Comparison of ENCODE assay signal across 32 cellular contexts in genomic region chr2:150421252-150421651, GRCh38.
"Had no signal": no experiment of that assay in that cellular context is flagged by ENCODE, and none has a peak within 500 bp of the region (broad histone marks: within the 10 kb centered on the region; RNA-seq: fewer than 3 reads in every experiment).

No MANE protein-coding gene starts in this region.

- DNase-seq: activated CD4-positive, alpha-beta memory T cell treated with anti-CD3 and anti-CD28 coated beads, Interleukin-2, amount 10 ng/mL, durations not matched to agents 7 days and 5 days; activated CD4-positive, alpha-beta T cell treated with anti-CD3 and anti-CD28 coated beads for 1 hour; activated CD4-positive, alpha-beta T cell treated with anti-CD3 and anti-CD28 coated beads for 4 hours; activated CD4-positive, alpha-beta T cell treated with anti-CD3 and anti-CD28 coated beads, Interleukin-2, amount 10 ng/mL, durations not matched to agents 7 days and 5 days; activated CD4-positive, alpha-beta T cell treated with anti-CD3 and anti-CD28 coated beads, Interleukin-2, amount 50 U/mL, for 4 hours; activated CD4-positive, CD25-positive, alpha-beta regulatory T cell; activated CD8-positive, alpha-beta memory T cell treated with anti-CD3 and anti-CD28 coated beads, Interleukin-2, amount 50 U/mL, for 48 hours; activated gamma-delta T cell; activated naive CD4-positive, alpha-beta T cell; activated naive CD4-positive, alpha-beta T cell treated with anti-CD3 and anti-CD28 coated beads, Interleukin-2, amount 10 ng/mL, durations not matched to agents 7 days and 5 days; activated naive CD8-positive, alpha-beta T cell treated with anti-CD3 and anti-CD28 coated beads, Interleukin-2, amount 10 ng/mL, durations not matched to agents 7 days and 5 days; activated T-cell treated with anti-CD3 and anti-CD28 coated beads for 4 hours; activated T-cell treated with anti-CD3 and anti-CD28 coated beads, Interleukin-2, amount 50 U/mL, for 24 hours; activated T-cell treated with anti-CD3 and anti-CD28 coated beads, Interleukin-2, amount 50 U/mL, for 72 hours; central memory CD4-positive, alpha-beta T cell; cerebellar nuclear complex; cortex of kidney; dermis blood vessel endothelial cell; effector CD8-positive, alpha-beta T cell; foreskin fibroblast; glutamatergic neuron; heart left ventricle; T-helper 2 cell had no signal

- H3K4me3 Mint-ChIP-seq: activated CD4-positive, alpha-beta memory T cell treated with anti-CD3 and anti-CD28 coated beads, Interleukin-2, amount 10 ng/mL, durations not matched to agents 7 days and 5 days; activated CD4-positive, alpha-beta T cell treated with anti-CD3 and anti-CD28 coated beads, Interleukin-2, amount 10 ng/mL, durations not matched to agents 7 days and 5 days; activated naive CD4-positive, alpha-beta T cell treated with anti-CD3 and anti-CD28 coated beads, Interleukin-2, amount 10 ng/mL, durations not matched to agents 7 days and 5 days; activated naive CD8-positive, alpha-beta T cell treated with anti-CD3 and anti-CD28 coated beads, Interleukin-2, amount 10 ng/mL, durations not matched to agents 7 days and 5 days; activated T-cell treated with anti-CD3 and anti-CD28 coated beads, Interleukin-2, amount 50 U/mL, for 24 hours; activated T-cell treated with anti-CD3 and anti-CD28 coated beads, Interleukin-2, amount 50 U/mL, for 72 hours; brain had no signal

- H3K4me1 Mint-ChIP-seq: activated CD4-positive, alpha-beta memory T cell treated with anti-CD3 and anti-CD28 coated beads, Interleukin-2, amount 10 ng/mL, durations not matched to agents 7 days and 5 days; activated CD4-positive, alpha-beta T cell treated with anti-CD3 and anti-CD28 coated beads, Interleukin-2, amount 10 ng/mL, durations not matched to agents 7 days and 5 days; activated naive CD4-positive, alpha-beta T cell treated with anti-CD3 and anti-CD28 coated beads, Interleukin-2, amount 10 ng/mL, durations not matched to agents 7 days and 5 days; activated naive CD8-positive, alpha-beta T cell treated with anti-CD3 and anti-CD28 coated beads, Interleukin-2, amount 10 ng/mL, durations not matched to agents 7 days and 5 days had no signal

- H3K36me3 ChIP-seq: ascending aorta, breast epithelium, cardiac muscle cell, heart left ventricle had no signal

- H3K4me1 ChIP-seq: ascending aorta, breast epithelium, heart left ventricle had no signal

- H3K9me3 ChIP-seq: ascending aorta, breast epithelium, heart left ventricle had no signal

- H3K9me3 Mint-ChIP-seq: activated CD4-positive, alpha-beta memory T cell treated with anti-CD3 and anti-CD28 coated beads, Interleukin-2, amount 10 ng/mL, durations not matched to agents 7 days and 5 days; activated CD4-positive, alpha-beta T cell treated with anti-CD3 and anti-CD28 coated beads, Interleukin-2, amount 10 ng/mL, durations not matched to agents 7 days and 5 days; activated naive CD4-positive, alpha-beta T cell treated with anti-CD3 and anti-CD28 coated beads, Interleukin-2, amount 10 ng/mL, durations not matched to agents 7 days and 5 days had no signal

- ATAC-seq: activated naive CD4-positive, alpha-beta T cell treated with anti-CD3 and anti-CD28 coated beads, Interleukin-2, amount 50 U/mL, for 72 hours; activated T-cell treated with anti-CD3 and anti-CD28 coated beads, Interleukin-2, amount 50 U/mL, for 72 hours; heart left ventricle had no signal

- H3K36me3 Mint-ChIP-seq: activated naive CD4-positive, alpha-beta T cell treated with anti-CD3 and anti-CD28 coated beads, Interleukin-2, amount 10 ng/mL, durations not matched to agents 7 days and 5 days; activated naive CD4-positive, alpha-beta T cell treated with anti-CD3 and anti-CD28 coated beads, Interleukin-2, amount 50 U/mL, for 72 hours; activated naive CD8-positive, alpha-beta T cell treated with anti-CD3 and anti-CD28 coated beads, Interleukin-2, amount 10 ng/mL, durations not matched to agents 7 days and 5 days; brain had no signal

- H3K27ac Mint-ChIP-seq: activated CD4-positive, alpha-beta memory T cell treated with anti-CD3 and anti-CD28 coated beads, Interleukin-2, amount 10 ng/mL, durations not matched to agents 7 days and 5 days; activated CD4-positive, alpha-beta T cell treated with anti-CD3 and anti-CD28 coated beads, Interleukin-2, amount 10 ng/mL, durations not matched to agents 7 days and 5 days; activated naive CD4-positive, alpha-beta T cell treated with anti-CD3 and anti-CD28 coated beads, Interleukin-2, amount 10 ng/mL, durations not matched to agents 7 days and 5 days; activated naive CD4-positive, alpha-beta T cell treated with anti-CD3 and anti-CD28 coated beads, Interleukin-2, amount 50 U/mL, for 72 hours; activated naive CD8-positive, alpha-beta T cell treated with anti-CD3 and anti-CD28 coated beads, Interleukin-2, amount 10 ng/mL, durations not matched to agents 7 days and 5 days; activated T-cell treated with anti-CD3 and anti-CD28 coated beads, Interleukin-2, amount 50 U/mL, for 24 hours; activated T-cell treated with anti-CD3 and anti-CD28 coated beads, Interleukin-2, amount 50 U/mL, for 72 hours; brain had no signal

- H3K4me3 ChIP-seq: ascending aorta, breast epithelium, cardiac muscle cell, heart left ventricle had no signal

- H3K27ac ChIP-seq: ascending aorta, breast epithelium, cardiac muscle cell, epithelial cell of prostate, heart left ventricle had no signal

- H3K27me3 ChIP-seq: ascending aorta, breast epithelium, cardiac muscle cell, heart left ventricle had no signal

- FAIRE-seq: endometrium, endothelial cell of umbilical vein, frontal cortex had no signal

- H3K27me3 Mint-ChIP-seq: activated CD4-positive, alpha-beta memory T cell treated with anti-CD3 and anti-CD28 coated beads, Interleukin-2, amount 10 ng/mL, durations not matched to agents 7 days and 5 days; activated CD4-positive, alpha-beta T cell treated with anti-CD3 and anti-CD28 coated beads, Interleukin-2, amount 10 ng/mL, durations not matched to agents 7 days and 5 days; activated T-cell treated with anti-CD3 and anti-CD28 coated beads, Interleukin-2, amount 50 U/mL, for 24 hours; brain had no signal
